In the genomic region with DNA sequence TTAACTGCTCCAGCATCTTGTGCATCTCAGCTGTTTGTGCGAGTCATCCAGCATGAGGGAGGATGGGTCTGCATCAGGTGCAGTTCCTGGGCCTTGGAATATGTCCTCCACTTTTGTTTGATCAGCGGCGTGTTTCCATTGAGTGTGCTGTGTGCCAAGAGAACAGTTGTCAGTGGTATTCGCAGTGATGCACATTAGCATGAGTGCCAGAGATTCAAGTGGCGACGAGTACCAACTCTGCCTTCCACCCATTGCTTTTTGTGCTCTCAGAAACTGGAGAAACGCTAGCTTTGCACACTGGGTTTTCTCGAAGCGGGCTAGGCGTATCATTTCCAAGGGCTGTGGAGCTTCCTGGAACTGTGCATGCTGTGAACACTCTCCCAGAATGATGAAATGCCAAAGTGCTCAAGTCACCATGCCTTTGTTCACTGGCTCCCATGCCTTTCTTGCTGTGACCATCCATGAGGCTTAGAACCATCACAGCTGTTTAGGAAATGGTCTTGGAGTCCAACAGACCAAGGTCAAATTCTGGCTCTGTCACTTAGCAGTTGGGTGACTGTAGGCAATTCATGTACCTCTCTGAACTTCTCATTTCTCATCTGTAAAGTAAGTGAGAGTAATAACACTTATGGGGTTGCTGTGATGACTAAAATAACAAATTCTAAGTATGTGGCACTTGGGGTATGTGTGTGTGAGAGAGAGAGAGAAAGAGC, we compare ENCODE assay signal across 2 cellular contexts.
TF ChIP-seq lines count a peak whose summit lies in the region.

No MANE protein-coding gene starts in this region.

TF ChIP-seq in SK-N-SH treated with all-trans-retinoic acid at 6 μM for 48 hours, 23 proteins besides CTCF, POLR2A, EP300 and RAD21 (continued from another document):
- TF ChIP-seq, protein P1, sequence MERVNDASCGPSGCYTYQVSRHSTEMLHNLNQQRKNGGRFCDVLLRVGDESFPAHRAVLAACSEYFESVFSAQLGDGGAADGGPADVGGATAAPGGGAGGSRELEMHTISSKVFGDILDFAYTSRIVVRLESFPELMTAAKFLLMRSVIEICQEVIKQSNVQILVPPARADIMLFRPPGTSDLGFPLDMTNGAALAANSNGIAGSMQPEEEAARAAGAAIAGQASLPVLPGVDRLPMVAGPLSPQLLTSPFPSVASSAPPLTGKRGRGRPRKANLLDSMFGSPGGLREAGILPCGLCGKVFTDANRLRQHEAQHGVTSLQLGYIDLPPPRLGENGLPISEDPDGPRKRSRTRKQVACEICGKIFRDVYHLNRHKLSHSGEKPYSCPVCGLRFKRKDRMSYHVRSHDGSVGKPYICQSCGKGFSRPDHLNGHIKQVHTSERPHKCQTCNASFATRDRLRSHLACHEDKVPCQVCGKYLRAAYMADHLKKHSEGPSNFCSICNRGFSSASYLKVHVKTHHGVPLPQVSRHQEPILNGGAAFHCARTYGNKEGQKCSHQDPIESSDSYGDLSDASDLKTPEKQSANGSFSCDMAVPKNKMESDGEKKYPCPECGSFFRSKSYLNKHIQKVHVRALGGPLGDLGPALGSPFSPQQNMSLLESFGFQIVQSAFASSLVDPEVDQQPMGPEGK (CRISPR knock-in tag; IDR thresholded peaks at IDR 0.05; ENCODE audit: borderline replicate concordance), result no peak
- TF ChIP-seq, protein P2, sequence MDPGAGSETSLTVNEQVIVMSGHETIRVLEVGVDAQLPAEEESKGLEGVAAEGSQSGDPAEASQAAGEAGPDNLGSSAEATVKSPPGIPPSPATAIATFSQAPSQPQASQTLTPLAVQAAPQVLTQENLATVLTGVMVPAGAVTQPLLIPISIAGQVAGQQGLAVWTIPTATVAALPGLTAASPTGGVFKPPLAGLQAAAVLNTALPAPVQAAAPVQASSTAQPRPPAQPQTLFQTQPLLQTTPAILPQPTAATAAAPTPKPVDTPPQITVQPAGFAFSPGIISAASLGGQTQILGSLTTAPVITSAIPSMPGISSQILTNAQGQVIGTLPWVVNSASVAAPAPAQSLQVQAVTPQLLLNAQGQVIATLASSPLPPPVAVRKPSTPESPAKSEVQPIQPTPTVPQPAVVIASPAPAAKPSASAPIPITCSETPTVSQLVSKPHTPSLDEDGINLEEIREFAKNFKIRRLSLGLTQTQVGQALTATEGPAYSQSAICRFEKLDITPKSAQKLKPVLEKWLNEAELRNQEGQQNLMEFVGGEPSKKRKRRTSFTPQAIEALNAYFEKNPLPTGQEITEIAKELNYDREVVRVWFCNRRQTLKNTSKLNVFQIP (CRISPR knock-in tag; IDR thresholded peaks at IDR 0.05; ENCODE audit: borderline replicate concordance, low read depth), result no peak
- TF ChIP-seq OSR1 (CRISPR knock-in tag; IDR thresholded peaks at IDR 0.05), result no peak
- TF ChIP-seq RARB (CRISPR knock-in tag; IDR thresholded peaks at IDR 0.05), result no peak
- no peak for TF ChIP-seq TCF4 (CRISPR knock-in tag; IDR thresholded peaks at IDR 0.05; ENCODE audit: borderline replicate concordance)
- TF ChIP-seq CSDC2 (CRISPR knock-in tag; IDR thresholded peaks at IDR 0.05), result no peak

TF ChIP-seq in SK-N-SH, 30 proteins besides CTCF, POLR2A, EP300 and RAD21 (continued from another document):
- TF ChIP-seq RCOR1 (IDR thresholded peaks at IDR 0.05; ENCODE audit: low read length) (no peak), RFX5 (IDR thresholded peaks at IDR 0.05; ENCODE audit: low read length) (no peak), RXRA (IDR thresholded peaks at IDR 0.05; ENCODE audit: borderline replicate concordance, low read depth) (no peak), GATA2 (CRISPR knock-in tag; IDR thresholded peaks at IDR 0.05) (no peak), FOSL2 (IDR thresholded peaks at IDR 0.05; ENCODE audit: borderline replicate concordance, low read depth) (no peak; the same call in 1 of the 2 replicates), CHD2 (IDR thresholded peaks at IDR 0.05; ENCODE audit: low read length, partially characterized antibody) (no peak), POLR2AphosphoS5 (IDR thresholded peaks at IDR 0.05; ENCODE audit: low read depth, low read length) (no peak), MEF2A (IDR thresholded peaks at IDR 0.05; ENCODE audit: borderline replicate concordance, low read depth) (no peak)
- TF ChIP-seq, protein P3, sequence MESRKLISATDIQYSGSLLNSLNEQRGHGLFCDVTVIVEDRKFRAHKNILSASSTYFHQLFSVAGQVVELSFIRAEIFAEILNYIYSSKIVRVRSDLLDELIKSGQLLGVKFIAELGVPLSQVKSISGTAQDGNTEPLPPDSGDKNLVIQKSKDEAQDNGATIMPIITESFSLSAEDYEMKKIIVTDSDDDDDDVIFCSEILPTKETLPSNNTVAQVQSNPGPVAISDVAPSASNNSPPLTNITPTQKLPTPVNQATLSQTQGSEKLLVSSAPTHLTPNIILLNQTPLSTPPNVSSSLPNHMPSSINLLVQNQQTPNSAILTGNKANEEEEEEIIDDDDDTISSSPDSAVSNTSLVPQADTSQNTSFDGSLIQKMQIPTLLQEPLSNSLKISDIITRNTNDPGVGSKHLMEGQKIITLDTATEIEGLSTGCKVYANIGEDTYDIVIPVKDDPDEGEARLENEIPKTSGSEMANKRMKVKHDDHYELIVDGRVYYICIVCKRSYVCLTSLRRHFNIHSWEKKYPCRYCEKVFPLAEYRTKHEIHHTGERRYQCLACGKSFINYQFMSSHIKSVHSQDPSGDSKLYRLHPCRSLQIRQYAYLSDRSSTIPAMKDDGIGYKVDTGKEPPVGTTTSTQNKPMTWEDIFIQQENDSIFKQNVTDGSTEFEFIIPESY (IDR thresholded peaks at IDR 0.05; ENCODE audit: borderline replicate concordance, low read depth), result no peak
- TF ChIP-seq, protein P4, sequence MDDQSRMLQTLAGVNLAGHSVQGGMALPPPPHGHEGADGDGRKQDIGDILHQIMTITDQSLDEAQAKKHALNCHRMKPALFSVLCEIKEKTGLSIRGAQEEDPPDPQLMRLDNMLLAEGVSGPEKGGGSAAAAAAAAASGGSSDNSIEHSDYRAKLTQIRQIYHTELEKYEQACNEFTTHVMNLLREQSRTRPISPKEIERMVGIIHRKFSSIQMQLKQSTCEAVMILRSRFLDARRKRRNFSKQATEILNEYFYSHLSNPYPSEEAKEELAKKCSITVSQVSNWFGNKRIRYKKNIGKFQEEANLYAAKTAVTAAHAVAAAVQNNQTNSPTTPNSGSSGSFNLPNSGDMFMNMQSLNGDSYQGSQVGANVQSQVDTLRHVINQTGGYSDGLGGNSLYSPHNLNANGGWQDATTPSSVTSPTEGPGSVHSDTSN (IDR thresholded peaks at IDR 0.05), result no peak
